8 cellular contexts compared by ENCODE assay signal in the genomic region with DNA sequence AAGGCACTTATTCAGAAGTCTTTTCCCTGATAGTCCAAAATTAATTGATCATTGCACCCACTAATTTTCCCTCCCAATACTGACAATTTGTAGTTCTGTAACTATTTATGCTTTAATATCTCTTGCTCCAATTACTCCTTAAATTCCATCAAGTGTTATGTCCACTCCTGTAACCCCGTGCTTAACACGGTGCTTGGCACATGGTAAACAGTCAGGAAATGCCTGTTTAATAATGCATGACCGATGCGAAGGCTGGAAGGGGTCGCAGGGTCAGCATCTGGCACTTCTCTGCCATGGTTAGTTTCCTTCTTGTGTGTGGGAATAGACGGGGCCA. TPM values are rescaled to one million over a fixed set of nuclear protein-coding genes. Genes with fewer than 3 reads are reported as not detected.
A peak's percentile ranks its signal among the peaks of the same experiment; 100 is the strongest.
DNase-seq lines count a peak whose midpoint lies in the region; ATAC-seq and TF ChIP-seq lines count a peak whose summit lies in the region.

No MANE protein-coding gene starts in this region.

- H3K4me2 ChIP-seq in MM.1S (ENCODE audit: low read depth, low read length): peak overlapping the region; percentile 99

- no peak for TF ChIP-seq CTCF in C4-2B (conservative IDR thresholded peaks at IDR 0.05)
- no peak for TF ChIP-seq CTCF in MM.1S (IDR thresholded peaks at IDR 0.05; ENCODE audit: low read length)
- no peak for TF ChIP-seq CTCF in nephron progenitor cell (IDR thresholded peaks at IDR 0.05)

- DNase-seq in MM.1S: peak; percentile 14
- no peak for DNase-seq in nephron progenitor cell
- no peak for DNase-seq in Kasumi-1 (lab: John Stamatoyannopoulos, UW)

- peak overlapping the region; percentile 94 for H3K27ac Mint-ChIP-seq in nephron progenitor cell

- H3K27me3 ChIP-seq in MM.1S (replicated peaks; ENCODE audit: insufficient read depth, low read length): no peaks in the 10 kb centered on the region
- no peaks in the 10 kb centered on the region for H3K27me3 ChIP-seq in ectodermal cell (ENCODE audit: control insufficient read depth, insufficient read depth, low read length, poor library complexity, severe bottlenecking)

- peaks cover 5% of the 10 kb centered on the region for H3K36me3 Mint-ChIP-seq in nephron progenitor cell (ENCODE audit: low read depth)

- H3F3A ChIP-seq in MM.1S (ENCODE audit: insufficient read depth, low read length): peaks cover 3% of the 10 kb centered on the region; the same call in 1 of the 2 replicates

- peaks cover 21% of the 10 kb centered on the region for H3K9me3 Mint-ChIP-seq in nephron progenitor cell

- H3K79me2 ChIP-seq in MM.1S (ENCODE audit: low read length): peaks cover 35% of the 10 kb centered on the region

- H3K9me2 ChIP-seq in MM.1S (replicated peaks; ENCODE audit: insufficient read depth, low read length): no peaks in the 10 kb centered on the region

- H4K20me1 ChIP-seq in MM.1S (ENCODE audit: insufficient read depth, low read length): no peaks in the 10 kb centered on the region

- H3K36me3 ChIP-seq in MM.1S (replicated peaks; ENCODE audit: insufficient read depth, low read length): no peaks in the 10 kb centered on the region
- no peaks in the 10 kb centered on the region for H3K36me3 ChIP-seq in ectodermal cell (ENCODE audit: control insufficient read depth, insufficient read depth, low read length)

- H3K4me1 ChIP-seq in MM.1S (ENCODE audit: low read length): peaks cover 12% of the 10 kb centered on the region
- peaks cover 10% of the 10 kb centered on the region for H3K4me1 ChIP-seq in ectodermal cell (ENCODE audit: control insufficient read depth, insufficient read depth, low read length)

- H3K27ac ChIP-seq in C4-2B (peak overlapping the region; percentile 88), MM.1S (ENCODE audit: low read length) (peak overlapping the region; percentile 73), ectodermal cell (ENCODE audit: insufficient read depth, low read depth, low read length, poor library complexity, severe bottlenecking) (peak overlapping the region; percentile 62)

- peak overlapping the region; percentile 89 for H2AFZ ChIP-seq in MM.1S (ENCODE audit: low read length)

- H3K4me3 Mint-ChIP-seq in nephron progenitor cell: peak overlapping the region; percentile 87

- peaks cover 6% of the 10 kb centered on the region for H3K27me3 Mint-ChIP-seq in nephron progenitor cell (ENCODE audit: low read depth, poor library complexity)

- peaks cover 8% of the 10 kb centered on the region for H3K4me1 Mint-ChIP-seq in nephron progenitor cell

- peak overlapping the region; percentile 73 for H3K9ac ChIP-seq in MM.1S (ENCODE audit: low read length)

- WGBS in ectodermal cell, 2 experiments: 14 to 17% methylated on average over 6 of the region's 6 CpGs

- ATAC-seq in GM19395 (IDR thresholded peaks at IDR 0.05; ENCODE audit: unreplicated experiment): no peak
- ATAC-seq in GM21528 (IDR thresholded peaks at IDR 0.05; ENCODE audit: low FRiP score, unreplicated experiment): no peak
- no peak for ATAC-seq in HG03469 (IDR thresholded peaks at IDR 0.05; ENCODE audit: unreplicated experiment)

- H3K4me3 ChIP-seq in MM.1S (ENCODE audit: low read length) (peak overlapping the region; percentile 71), ectodermal cell (ENCODE audit: insufficient read depth, low read depth, low read length) (peak overlapping the region; percentile 98)

- H3K9me3 ChIP-seq in MM.1S (replicated peaks; ENCODE audit: insufficient read depth, low read length) (no peaks in the 10 kb centered on the region), ectodermal cell (ENCODE audit: control insufficient read depth, low read length) (no peaks in the 10 kb centered on the region)

RNA-seq across cellular contexts. Expression of a gene that starts 0.6 kb away (rescaled TPM):
- 17.2 TPM for polyA plus RNA-seq in ectodermal cell (2013, experiment 1 of 4)
- 17.4 TPM for polyA plus RNA-seq in ectodermal cell (2013, experiment 2 of 4)
- 18.3 TPM for polyA plus RNA-seq in ectodermal cell (2013, experiment 3 of 4)
- 18.5 TPM for polyA plus RNA-seq in ectodermal cell (2013, experiment 4 of 4)
